10 cellular contexts compared by ENCODE assay signal in genomic region chr14:45716506-45716905, GRCh38.
A peak's percentile ranks its signal among the peaks of the same experiment; 100 is the strongest.
DNase-seq lines count a peak whose midpoint lies in the region; ATAC-seq and TF ChIP-seq lines count a peak whose summit lies in the region.
"Had no signal": no experiment of that assay in that cellular context is flagged by ENCODE, and none has a peak within 500 bp of the region (broad histone marks: within the 10 kb centered on the region; RNA-seq: fewer than 3 reads in every experiment).

No MANE protein-coding gene starts in this region.

- peak overlapping the region; percentile 56 for H3K27ac ChIP-seq in neural cell (ENCODE audit: low read length)

- H3K9me2 ChIP-seq in Loucy (replicated peaks; ENCODE audit: low read depth, low read length) = no peaks in the 10 kb centered on the region
- H3K9me2 ChIP-seq in neural cell (ENCODE audit: insufficient read depth, low read length) = no peaks in the 10 kb centered on the region

- H3K36me3 ChIP-seq in Loucy (ENCODE audit: insufficient read depth, low read length) = no peaks in the 10 kb centered on the region
- H3K36me3 ChIP-seq in neural cell (ENCODE audit: insufficient read depth, low read length) = no peaks in the 10 kb centered on the region

- no peak overlapping the region for H3K4me3 ChIP-seq in GM12865 (ENCODE audit: low read depth, low read length)
- H3K4me3 ChIP-seq in Loucy (ENCODE audit: low read length, poor library complexity, severe bottlenecking) = no peak overlapping the region
- H3K4me3 ChIP-seq in astrocyte of the spinal cord (ENCODE audit: low read depth, low read length) = no peak overlapping the region
- H3K4me3 ChIP-seq in neural cell (ENCODE audit: low read length) = no peak overlapping the region

- TF ChIP-seq RAD21 in neural cell (conservative IDR thresholded peaks at IDR 0.05) = peak; percentile 58

- peak; percentile 9 for DNase-seq in GM12865 (ENCODE audit: low read depth)
- peak; percentile 12 for DNase-seq in astrocyte of the spinal cord (ENCODE audit: low read depth, low spot score)
- DNase-seq in AG08396 (ENCODE audit: low spot score) = no peak
- no peak for DNase-seq in stimulated activated CD8-positive, alpha-beta memory T cell treated with anti-CD3 and anti-CD28 coated beads, Interleukin-4, amount 100 ng/mL, for 48 hours
- no peak for DNase-seq in retina
- DNase-seq: caudate nucleus, mesenchymal stem cell had no signal

- H3F3A ChIP-seq in Loucy (ENCODE audit: low read depth) (no peaks in the 10 kb centered on the region), neural cell (ENCODE audit: insufficient read depth, low read length, poor library complexity, severe bottlenecking) (no peaks in the 10 kb centered on the region)

- H3K9me3 ChIP-seq in Loucy (ENCODE audit: insufficient read depth, low read depth, low read length) (no peaks in the 10 kb centered on the region), neural cell (ENCODE audit: low read length) (no peaks in the 10 kb centered on the region)

- H3K27me3 ChIP-seq in Loucy (ENCODE audit: insufficient read depth, low read length, poor library complexity, severe bottlenecking) (no peaks in the 10 kb centered on the region), neural cell (ENCODE audit: insufficient read depth, low read depth, low read length) (no peaks in the 10 kb centered on the region)

- no peaks in the 10 kb centered on the region for H4K20me1 ChIP-seq in Loucy (ENCODE audit: insufficient read depth, low read length, poor library complexity, severe bottlenecking)
- H4K20me1 ChIP-seq in neural cell (ENCODE audit: insufficient read depth) = no peaks in the 10 kb centered on the region

- no peak overlapping the region for H2AFZ ChIP-seq in Loucy (ENCODE audit: low read length)
- H2AFZ ChIP-seq in neural cell (ENCODE audit: low read depth, low read length) = no peak overlapping the region

- no peak for ATAC-seq in HG03135 (IDR thresholded peaks at IDR 0.05; ENCODE audit: unreplicated experiment)

- in situ Hi-C loops in astrocyte of the spinal cord (cut with HindIII; ENCODE audit: low sequenced_read_pairs) = no loop called here

- H3K4me1 ChIP-seq in Loucy (ENCODE audit: insufficient read depth, low read length, poor library complexity, severe bottlenecking) = no peaks in the 10 kb centered on the region

- H3K9ac ChIP-seq in Loucy (ENCODE audit: low read depth, low read length, poor library complexity, severe bottlenecking) = no peak overlapping the region
- no peak overlapping the region for H3K9ac ChIP-seq in neural cell (ENCODE audit: low read length)

- peak; percentile 84 for TF ChIP-seq EP300 in neural cell (conservative IDR thresholded peaks at IDR 0.05; ENCODE audit: poor library complexity, severe bottlenecking)

- no peak overlapping the region for H3K4me2 ChIP-seq in Loucy (ENCODE audit: low read depth, low read length, poor library complexity, severe bottlenecking)
- no peak overlapping the region for H3K4me2 ChIP-seq in neural cell (ENCODE audit: low read length)

- H3K79me2 ChIP-seq in Loucy (ENCODE audit: insufficient read depth, low read length) = no peaks in the 10 kb centered on the region
- H3K79me2 ChIP-seq in neural cell (replicated peaks; ENCODE audit: insufficient read depth, low read length) = no peaks in the 10 kb centered on the region

- TF ChIP-seq CTCF in GM12865 (IDR thresholded peaks at IDR 0.05; ENCODE audit: insufficient read depth, low read depth, low read length, missing control alignments) = no peak
- TF ChIP-seq CTCF in Loucy (conservative IDR thresholded peaks at IDR 0.05; ENCODE audit: low read length) = peak; percentile 44
- TF ChIP-seq CTCF in astrocyte of the spinal cord (IDR thresholded peaks at IDR 0.05; ENCODE audit: low read depth, low read length) = peak; percentile 24
- peak; percentile 70 for TF ChIP-seq CTCF in neural cell (IDR thresholded peaks at IDR 0.05; ENCODE audit: poor library complexity, severe bottlenecking)

TF ChIP-seq in neural cell, 6 proteins besides CTCF, POLR2A, EP300 and RAD21:
- TF ChIP-seq SMC3 (conservative IDR thresholded peaks at IDR 0.05; ENCODE audit: poor library complexity) (peak; percentile 64), POLR2AphosphoS5 (IDR thresholded peaks at IDR 0.05) (peak; percentile 65), EZH2 (IDR thresholded peaks at IDR 0.05; ENCODE audit: borderline replicate concordance, insufficient read depth, low read length, poor library complexity, severe bottlenecking) (no peak), MXI1 (conservative IDR thresholded peaks at IDR 0.05; ENCODE audit: poor library complexity, severe bottlenecking) (no peak), TAF1 (IDR thresholded peaks at IDR 0.05; ENCODE audit: low read depth) (no peak)
- TF ChIP-seq, protein P1, sequence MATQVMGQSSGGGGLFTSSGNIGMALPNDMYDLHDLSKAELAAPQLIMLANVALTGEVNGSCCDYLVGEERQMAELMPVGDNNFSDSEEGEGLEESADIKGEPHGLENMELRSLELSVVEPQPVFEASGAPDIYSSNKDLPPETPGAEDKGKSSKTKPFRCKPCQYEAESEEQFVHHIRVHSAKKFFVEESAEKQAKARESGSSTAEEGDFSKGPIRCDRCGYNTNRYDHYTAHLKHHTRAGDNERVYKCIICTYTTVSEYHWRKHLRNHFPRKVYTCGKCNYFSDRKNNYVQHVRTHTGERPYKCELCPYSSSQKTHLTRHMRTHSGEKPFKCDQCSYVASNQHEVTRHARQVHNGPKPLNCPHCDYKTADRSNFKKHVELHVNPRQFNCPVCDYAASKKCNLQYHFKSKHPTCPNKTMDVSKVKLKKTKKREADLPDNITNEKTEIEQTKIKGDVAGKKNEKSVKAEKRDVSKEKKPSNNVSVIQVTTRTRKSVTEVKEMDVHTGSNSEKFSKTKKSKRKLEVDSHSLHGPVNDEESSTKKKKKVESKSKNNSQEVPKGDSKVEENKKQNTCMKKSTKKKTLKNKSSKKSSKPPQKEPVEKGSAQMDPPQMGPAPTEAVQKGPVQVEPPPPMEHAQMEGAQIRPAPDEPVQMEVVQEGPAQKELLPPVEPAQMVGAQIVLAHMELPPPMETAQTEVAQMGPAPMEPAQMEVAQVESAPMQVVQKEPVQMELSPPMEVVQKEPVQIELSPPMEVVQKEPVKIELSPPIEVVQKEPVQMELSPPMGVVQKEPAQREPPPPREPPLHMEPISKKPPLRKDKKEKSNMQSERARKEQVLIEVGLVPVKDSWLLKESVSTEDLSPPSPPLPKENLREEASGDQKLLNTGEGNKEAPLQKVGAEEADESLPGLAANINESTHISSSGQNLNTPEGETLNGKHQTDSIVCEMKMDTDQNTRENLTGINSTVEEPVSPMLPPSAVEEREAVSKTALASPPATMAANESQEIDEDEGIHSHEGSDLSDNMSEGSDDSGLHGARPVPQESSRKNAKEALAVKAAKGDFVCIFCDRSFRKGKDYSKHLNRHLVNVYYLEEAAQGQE (IDR thresholded peaks at IDR 0.05; ENCODE audit: borderline replicate concordance) = no peak

Comparison
In these comparisons a context has a peak if more than half of its experiments do, and no peak if none do; other contexts are left out.
1. DNase-seq: peak in GM12865 (single experiment) and astrocyte of the spinal cord (single experiment); none in AG08396 (single experiment), stimulated activated CD8-positive, alpha-beta memory T cell treated with anti-CD3 and anti-CD28 coated beads, Interleukin-4, amount 100 ng/mL, for 48 hours (single experiment) and retina (single experiment).